Comparison of ENCODE assay signal across 8 cellular contexts in genomic region chr22:44633647-44634046, GRCh38.
"Had no signal": no experiment of that assay in that cellular context is flagged by ENCODE, and none has a peak within 500 bp of the region (broad histone marks: within the 10 kb centered on the region; RNA-seq: fewer than 3 reads in every experiment).

No MANE protein-coding gene starts in this region.

- H3K36me3 ChIP-seq: HAP-1 had no signal

- H3K4me3 ChIP-seq: GM23338, HAP-1, K562 had no signal

- FAIRE-seq: HepG2, K562 had no signal

- H3K9me3 ChIP-seq: HAP-1 had no signal

- H3K27ac ChIP-seq: HL-60 had no signal

- H3K4me2 ChIP-seq: GM23338 had no signal

- ATAC-seq: GM23338, HCT116, HepG2, K562 had no signal

- H2AFZ ChIP-seq: GM23338 had no signal

- H3K4me1 ChIP-seq: HAP-1 had no signal

- DNase-seq: H7, KG1 had no signal
